ENCODE assay signal across 1 cellular context in genomic region chr18:34971313-34971712, GRCh38.
TF ChIP-seq lines count a peak whose summit lies in the region.

No MANE protein-coding gene starts in this region.

TF ChIP-seq in K562, 482 proteins besides CTCF, POLR2A, EP300 and RAD21 (continued from another document):
- TF ChIP-seq ZBTB1 (CRISPR knock-in tag; IDR thresholded peaks at IDR 0.05; ENCODE audit: borderline replicate concordance, low read depth) (no peak), PHF8 (IDR thresholded peaks at IDR 0.05; ENCODE audit: borderline replicate concordance, low read length) (no peak), FOXO4 (CRISPR knock-in tag; IDR thresholded peaks at IDR 0.05) (no peak)
